In the genomic region with DNA sequence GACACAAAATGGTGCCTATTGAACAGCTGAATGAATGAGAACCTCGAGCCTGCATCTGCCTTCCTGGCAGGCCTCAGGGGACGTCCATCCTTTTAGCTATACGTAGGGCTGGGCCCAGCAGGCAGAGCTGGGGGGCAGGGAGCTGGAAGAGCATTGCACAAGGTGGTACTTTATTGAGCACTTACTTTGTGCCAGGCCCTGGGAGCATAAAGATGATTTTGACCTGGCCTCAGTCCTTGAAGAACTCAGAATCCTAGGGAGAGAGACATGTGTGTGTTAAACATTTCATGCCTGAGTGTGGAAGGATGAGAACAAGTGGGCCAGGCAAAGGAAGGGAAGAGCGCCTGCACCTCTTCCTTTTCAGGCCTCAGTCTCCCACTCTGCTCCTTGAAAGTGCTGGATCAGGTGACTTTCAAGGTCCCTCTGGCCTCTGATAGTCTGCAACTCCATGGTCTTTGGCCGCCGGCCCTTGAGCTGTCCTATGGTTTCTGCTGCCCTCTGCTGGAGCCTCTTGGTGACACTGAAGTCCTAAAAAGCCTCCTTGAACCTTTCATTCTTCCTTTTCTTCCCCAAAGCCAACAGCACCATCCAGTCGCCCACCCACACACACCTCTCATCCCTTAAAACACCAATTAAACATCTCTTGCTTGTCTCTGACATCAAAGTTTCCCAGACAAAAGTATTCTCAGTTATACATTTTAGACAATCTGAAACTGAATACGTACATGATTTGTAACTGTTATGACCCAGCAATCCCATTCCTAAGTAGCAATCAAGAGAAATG, we compare ENCODE assay signal across 1 cellular context.
TF ChIP-seq lines count a peak whose summit lies in the region.

No MANE protein-coding gene starts in this region.

TF ChIP-seq in HCT116, 20 proteins besides CTCF, POLR2A, EP300 and RAD21 (continued from another document):
- TF ChIP-seq EGR1 (IDR thresholded peaks at IDR 0.05; ENCODE audit: low read depth), result no peak
TF ChIP-seq in HCT116: peak in this region for 3.
